Comparison of ENCODE assay signal across 3 cellular contexts in genomic region chr1:36994863-36995262, GRCh38.
TF ChIP-seq lines count a peak whose summit lies in the region.

No MANE protein-coding gene starts in this region.

TF ChIP-seq in SK-N-SH, 30 proteins besides CTCF, POLR2A, EP300 and RAD21:
- TF ChIP-seq NRF1 (IDR thresholded peaks at IDR 0.05; ENCODE audit: low read depth, low read length) (no peak), MAX (IDR thresholded peaks at IDR 0.05; ENCODE audit: low read depth) (no peak), TCF12 (IDR thresholded peaks at IDR 0.05) (no peak), ELF1 (IDR thresholded peaks at IDR 0.05) (no peak), GABPA (IDR thresholded peaks at IDR 0.05; ENCODE audit: low read depth) (no peak), SIN3A (IDR thresholded peaks at IDR 0.05; ENCODE audit: borderline replicate concordance, low read depth, low read length) (no peak), SMC3 (IDR thresholded peaks at IDR 0.05; ENCODE audit: low read depth, low read length) (no peak), TEAD4 (IDR thresholded peaks at IDR 0.05; ENCODE audit: borderline replicate concordance, insufficient read depth) (no peak)

TF ChIP-seq in SK-N-SH treated with all-trans-retinoic acid at 6 μM for 48 hours, 23 proteins besides CTCF, POLR2A, EP300 and RAD21:
- TF ChIP-seq CREB5 (CRISPR knock-in tag; IDR thresholded peaks at IDR 0.05; ENCODE audit: low read depth) (no peak), PPARA (CRISPR knock-in tag; IDR thresholded peaks at IDR 0.05; ENCODE audit: borderline replicate concordance) (no peak), GLIS3 (CRISPR knock-in tag; IDR thresholded peaks at IDR 0.05) (no peak), ZNF70 (CRISPR knock-in tag; IDR thresholded peaks at IDR 0.05) (no peak), RARB (CRISPR knock-in tag; IDR thresholded peaks at IDR 0.05) (no peak), SNAI2 (CRISPR knock-in tag; IDR thresholded peaks at IDR 0.05) (no peak), CSRNP3 (CRISPR knock-in tag; IDR thresholded peaks at IDR 0.05) (no peak), CSDC2 (CRISPR knock-in tag; IDR thresholded peaks at IDR 0.05) (no peak), ZFP3 (CRISPR knock-in tag; IDR thresholded peaks at IDR 0.05) (no peak), ZFP30 (CRISPR knock-in tag; IDR thresholded peaks at IDR 0.05) (no peak), TOX (CRISPR knock-in tag; IDR thresholded peaks at IDR 0.05; ENCODE audit: borderline replicate concordance) (no peak), ARNTL (CRISPR knock-in tag; IDR thresholded peaks at IDR 0.05; ENCODE audit: borderline replicate concordance, low read depth) (no peak), TCF4 (CRISPR knock-in tag; IDR thresholded peaks at IDR 0.05; ENCODE audit: borderline replicate concordance) (no peak), ISL1 (CRISPR knock-in tag; IDR thresholded peaks at IDR 0.05) (no peak), POU6F1 (CRISPR knock-in tag; IDR thresholded peaks at IDR 0.05; ENCODE audit: borderline replicate concordance, low read depth) (no peak), ZNF8 (CRISPR knock-in tag; IDR thresholded peaks at IDR 0.05) (no peak), ESRRG (CRISPR knock-in tag; IDR thresholded peaks at IDR 0.05) (no peak), BACH2 (CRISPR knock-in tag; IDR thresholded peaks at IDR 0.05; ENCODE audit: borderline replicate concordance) (no peak), ZC3H10 (CRISPR knock-in tag; IDR thresholded peaks at IDR 0.05) (no peak)

TF ChIP-seq in H1, 55 proteins besides CTCF, POLR2A, EP300 and RAD21:
- TF ChIP-seq SUZ12 (IDR thresholded peaks at IDR 0.05; ENCODE audit: low read length) (no peak), SP2 (IDR thresholded peaks at IDR 0.05; ENCODE audit: low read length) (no peak), TAF1 (IDR thresholded peaks at IDR 0.05; ENCODE audit: low read depth, low read length) (no peak), ATF2 (IDR thresholded peaks at IDR 0.05; ENCODE audit: low read length) (no peak), MAFK (IDR thresholded peaks at IDR 0.05; ENCODE audit: low read depth, low read length) (no peak), JUN (IDR thresholded peaks at IDR 0.05; ENCODE audit: low read depth, low read length) (no peak), EGR1 (IDR thresholded peaks at IDR 0.05; ENCODE audit: borderline replicate concordance, low read depth, low read length) (no peak), BRCA1 (IDR thresholded peaks at IDR 0.05; ENCODE audit: low read depth, low read length) (no peak), RXRA (IDR thresholded peaks at IDR 0.05; ENCODE audit: insufficient read depth, low read depth, low read length) (no peak), SIN3A (conservative IDR thresholded peaks at IDR 0.05 in 1 of 2, IDR thresholded peaks at IDR 0.05 in 1 of 2; ENCODE audit: low read depth in 1 of 2, low read length in 2 of 2) (no peak), SRF (IDR thresholded peaks at IDR 0.05; ENCODE audit: low read depth, low read length) (no peak), KDM5A (IDR thresholded peaks at IDR 0.05; ENCODE audit: low read length) (no peak), CEBPB (IDR thresholded peaks at IDR 0.05; ENCODE audit: low read depth, low read length) (no peak), TEAD4 (IDR thresholded peaks at IDR 0.05; ENCODE audit: low read depth, low read length) (no peak), POU5F1 (IDR thresholded peaks at IDR 0.05; ENCODE audit: low read depth, low read length) (no peak), SAP30 (IDR thresholded peaks at IDR 0.05; ENCODE audit: insufficient read depth, insufficient replicate concordance, low read length) (no peak), ATF3 (IDR thresholded peaks at IDR 0.05; ENCODE audit: insufficient read depth, low read depth, low read length) (no peak)
TF ChIP-seq in H1: peak in this region for 0.
